In the genomic region with DNA sequence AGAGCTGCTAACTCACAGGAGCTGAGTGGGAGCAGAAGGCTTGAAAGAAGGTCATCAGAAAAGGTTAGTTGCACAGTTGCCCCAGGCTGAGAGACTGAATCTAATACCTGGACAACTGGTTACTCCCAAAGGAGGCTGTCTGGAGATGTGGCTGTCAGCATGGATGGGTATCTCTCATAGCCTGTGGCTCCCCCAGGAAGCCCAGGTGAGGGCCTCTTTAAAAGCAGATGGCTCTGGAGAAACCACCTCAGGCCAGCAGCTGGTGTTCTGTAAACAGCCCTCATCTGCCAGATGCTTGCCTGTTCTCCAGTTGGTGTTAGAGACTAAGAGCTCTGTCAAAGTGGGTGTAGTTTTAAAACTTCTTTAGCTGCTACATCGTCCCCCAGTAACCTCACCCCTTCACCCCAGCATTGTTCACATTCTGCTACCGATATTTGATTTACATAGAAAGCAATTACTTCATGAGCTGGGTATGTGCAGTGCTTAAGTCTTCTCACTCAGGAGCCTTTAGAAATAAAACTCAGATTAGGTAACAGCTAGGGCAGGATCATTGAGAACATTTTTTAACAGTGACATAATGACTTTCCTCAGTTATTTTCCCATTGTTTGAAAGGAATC, we compare ENCODE assay signal across 9 cellular contexts. TPM values are rescaled to one million over a fixed set of nuclear protein-coding genes. Genes with fewer than 3 reads are reported as not detected.
DNase-seq lines count a peak whose midpoint lies in the region; ATAC-seq and TF ChIP-seq lines count a peak whose summit lies in the region.
"Had no signal": no experiment of that assay in that cellular context is flagged by ENCODE, and none has a peak within 500 bp of the region (broad histone marks: within the 10 kb centered on the region; RNA-seq: fewer than 3 reads in every experiment).

No MANE protein-coding gene starts in this region.

- DNase-seq in DMS53 treated with DMSO at 0.1 percent for 48 hours (lab: John Stamatoyannopoulos, UW; ENCODE audit: unreplicated experiment) (peak; percentile 86), NCI-H187 (lab: John Stamatoyannopoulos, UW) (peak; percentile 78), astrocyte of the cerebellum (ENCODE audit: low read depth) (peak; percentile 76), mucosa of descending colon (peak in 1 of 3 donors; percentile 39), GM13977 (ENCODE audit: low spot score) (no peak), mesenteric fat pad (ENCODE audit: low spot score) (no peak)
- no peak for DNase-seq in stimulated activated naive CD4-positive, alpha-beta T cell (lab: John Stamatoyannopoulos, UW)
- no peak for DNase-seq in stimulated activated CD4-positive, alpha-beta T cell treated with anti-CD3 and anti-CD28 coated beads, Interleukin-4, amount 100 ng/mL, for 4 hours
- DNase-seq: activated T-cell treated with anti-CD3 and anti-CD28 coated beads, Interleukin-2, amount 50 U/mL, for 1 hour had no signal

- intact Hi-C loops in mucosa of descending colon (cut with DNase I, micrococcal nuclease) = no loop called here

- TF ChIP-seq CTCF in astrocyte of the cerebellum (IDR thresholded peaks at IDR 0.05; ENCODE audit: low read depth, low read length, missing control alignments) = no peak
- TF ChIP-seq CTCF in mucosa of descending colon (IDR thresholded peaks at IDR 0.05) = no peak
- TF ChIP-seq CTCF in GM13977 (IDR thresholded peaks at IDR 0.05; ENCODE audit: extremely low read depth, insufficient read depth, missing control alignments) = no peak

- in situ Hi-C loops in astrocyte of the cerebellum (cut with HindIII; ENCODE audit: low sequenced_read_pairs) = no loop called here
- in situ Hi-C loops in GM13977 (cut with MboI; ENCODE audit: low pct_unique_long_range_greater_than_20kb, low sequenced_read_pairs, unreplicated experiment) = no loop called here

- H3K4me3 ChIP-seq in astrocyte of the cerebellum (ENCODE audit: low read depth, low read length) (no peak overlapping the region), mucosa of descending colon (no peak overlapping the region)

- H3K4me1 ChIP-seq in mucosa of descending colon (ENCODE audit: low read depth) = no peaks in the 10 kb centered on the region

- ATAC-seq in mucosa of descending colon = peak; percentile 74

- no peaks in the 10 kb centered on the region for H3K36me3 ChIP-seq in mucosa of descending colon (ENCODE audit: low read depth)

- H3K9me3 ChIP-seq in mucosa of descending colon = no peaks in the 10 kb centered on the region

RNA-seq across cellular contexts. Expression of a gene that starts 25.8 kb away (rescaled TPM):
- 1 to 10 TPM; 2.3 to 7.2 (median 3.0) TPM for total RNA-seq in mucosa of descending colon
- 3.7 TPM for total RNA-seq in mesenteric fat pad

Comparison
In these comparisons a context has a peak if more than half of its experiments do, and no peak if none do; other contexts are left out.
1. DNase-seq: peak in DMS53 treated with DMSO at 0.1 percent for 48 hours (single experiment), NCI-H187 (2 of 2) and astrocyte of the cerebellum (single experiment); none in GM13977 (single experiment), stimulated activated naive CD4-positive, alpha-beta T cell (0 of 6), mesenteric fat pad (single experiment) and stimulated activated CD4-positive, alpha-beta T cell treated with anti-CD3 and anti-CD28 coated beads, Interleukin-4, amount 100 ng/mL, for 4 hours (0 of 2).